27 cellular contexts compared by ENCODE assay signal in genomic region chr15:91073768-91074167, GRCh38. TPM values are rescaled to one million over a fixed set of nuclear protein-coding genes. Genes with fewer than 3 reads are reported as not detected.
DNase-seq lines count a peak whose midpoint lies in the region; ATAC-seq, FAIRE-seq and TF ChIP-seq lines count a peak whose summit lies in the region.
"Had no signal": no experiment of that assay in that cellular context is flagged by ENCODE, and none has a peak within 500 bp of the region (broad histone marks: within the 10 kb centered on the region; RNA-seq: fewer than 3 reads in every experiment).

No MANE protein-coding gene starts in this region.

- H3K4me1 ChIP-seq in A549, result no peaks in the 10 kb centered on the region
- H3K4me1 ChIP-seq: BE2C, BLaER1 had no signal

- DNase-seq in A549 (ENCODE audit: low read depth in 1 of 2, low spot score in 1 of 2) (no peak), NAMALWA (ENCODE audit: low spot score) (no peak), NCI-H774 (lab: John Stamatoyannopoulos, UW) (no peak)
- DNase-seq: ACHN; BE2C; C1 segment of cervical spinal cord; CD4-positive, alpha-beta memory T cell; CD4-positive, CD25-positive, alpha-beta regulatory T cell; CD8-positive, alpha-beta memory T cell; COR-L47; DMS 273 treated with DMSO at 0.1 percent for 48 hours; DMS153; DMS79; DND-41; EL; GDM1 had no signal

- peaks cover 7% of the 10 kb centered on the region; the same call in 2 of the 3 replicates for H3K9me3 ChIP-seq in A549
- H3K9me3 ChIP-seq: BE2C, BLaER1 had no signal

- TF ChIP-seq CTCF in A549 (IDR thresholded peaks at IDR 0.05) (no peak), VCaP (conservative IDR thresholded peaks at IDR 0.05) (no peak)

- CTCF ChIA-PET in A549 (lab: Yijun Ruan, JAX), result interaction anchor here (1.0 to 8.7 kb wide), 2 partner anchors 18 to 24 kb away, joined by 3 to 49 read pairs; no protein-coding TSS in a partner anchor

- H3K4me3 ChIP-seq in A549, result no peak overlapping the region
- H3K4me3 ChIP-seq: BLaER1, GM12878 had no signal

- no peak overlapping the region for H3K4me2 ChIP-seq in A549
- H3K4me2 ChIP-seq: BLaER1 had no signal

- no peak overlapping the region for H3K27ac ChIP-seq in A549
- peak overlapping the region; percentile 50 for H3K27ac ChIP-seq in VCaP
- H3K27ac ChIP-seq: 22Rv1, BLaER1 had no signal

- no peak for ATAC-seq in A549
- peak; percentile 61 for ATAC-seq in esophagus mucosa
- ATAC-seq: GM12878 had no signal

- peak; percentile 43 for FAIRE-seq in A549 (lab: Jason Lieb, UNC)
- FAIRE-seq: GM12878, GM12892, GM18507 had no signal

- 41% methylated on average over 1 of the region's 1 CpG for WGBS in A549 (ENCODE audit: missing lambda C conversion rate)

- TF ChIP-seq EP300 in A549 (IDR thresholded peaks at IDR 0.05), result no peak

- no peak for TF ChIP-seq RAD21 in A549 (conservative IDR thresholded peaks at IDR 0.05 in 1 of 2, IDR thresholded peaks at IDR 0.05 in 1 of 2)

- TF ChIP-seq POLR2A in A549 (IDR thresholded peaks at IDR 0.05; ENCODE audit: low read length), result no peak

- POLR2A ChIA-PET in A549 (lab: Yijun Ruan, JAX), result no interaction called here

TF ChIP-seq in A549, 52 proteins besides CTCF, POLR2A, EP300 and RAD21:
- TF ChIP-seq ZNF302 (CRISPR knock-in tag; IDR thresholded peaks at IDR 0.05) (no peak), HDAC2 (IDR thresholded peaks at IDR 0.05) (no peak), EHMT2 (IDR thresholded peaks at IDR 0.05; ENCODE audit: low read depth) (no peak), NR3C1 (IDR thresholded peaks at IDR 0.05) (no peak), JUNB (IDR thresholded peaks at IDR 0.05) (no peak), CEBPB (IDR thresholded peaks at IDR 0.05) (no peak), HES2 (IDR thresholded peaks at IDR 0.05) (no peak), BHLHE40 (IDR thresholded peaks at IDR 0.05; ENCODE audit: low read depth, low read length) (no peak), HOXB5 (CRISPR knock-in tag; IDR thresholded peaks at IDR 0.05) (no peak), ZC3H11A (IDR thresholded peaks at IDR 0.05) (no peak), JUN (IDR thresholded peaks at IDR 0.05) (no peak), KDM5A (IDR thresholded peaks at IDR 0.05) (no peak), HOXA7 (CRISPR knock-in tag; IDR thresholded peaks at IDR 0.05) (no peak), ELK1 (IDR thresholded peaks at IDR 0.05; ENCODE audit: low read depth, low read length) (no peak), NPAS2 (CRISPR knock-in tag; IDR thresholded peaks at IDR 0.05; ENCODE audit: borderline replicate concordance) (no peak)

RNA-seq across cellular contexts. Expression of gene SV2B, which starts 26.3 kb away (rescaled TPM):
- 0.03 and 0.05 TPM in 2 replicates for polyA plus RNA-seq in A549 (2011; rRNA removed)
- not detected in 2 replicates for polyA plus RNA-seq in A549 (2012; cell fraction: cytosol; rRNA removed)
- polyA plus RNA-seq in A549 (2012; cell fraction: nucleus; rRNA removed), result not detected in 2 replicates
- not detected in 3 replicates for polyA plus RNA-seq in A549 (2017; fragmentation: RNase III; extraction: RNeasy Plus Mini Kit Qiagen cat#74134 plus additional on column Dnase treatment)
- polyA minus RNA-seq in A549 (2011; rRNA and poly(A)+ RNA removed), result 0.12 TPM in 1 of 2 replicates, not detected in the other
- 0.28 TPM for total RNA-seq in esophagus mucosa
- total RNA-seq: A172; CD4-positive, CD25-positive, alpha-beta regulatory T cell; G401 had no signal
- polyA plus RNA-seq: AG04450; CD14-positive monocyte; CD4-positive, alpha-beta memory T cell; CD8-positive, alpha-beta memory T cell had no signal

RNA-seq across cellular contexts. Expression of gene VPS33B, which starts 51.4 kb away (rescaled TPM):
- polyA plus RNA-seq in A549 (2011; rRNA removed) (17.9 and 25.0 TPM in 2 replicates), A549 (2017; fragmentation: RNase III; extraction: RNeasy Plus Mini Kit Qiagen cat#74134 plus additional on column Dnase treatment) (9.5 to 11.7 TPM (median 11.1 TPM) in 3 replicates)
- polyA plus RNA-seq in A549 (2012; cell fraction: cytosol; rRNA removed), result 11.5 and 12.1 TPM in 2 replicates
- polyA plus RNA-seq in A549 (2012; cell fraction: nucleus; rRNA removed), result 37.0 and 45.7 TPM in 2 replicates
- 20.6 and 24.0 TPM in 2 replicates for polyA minus RNA-seq in A549 (2011; rRNA and poly(A)+ RNA removed)
- 13.4 TPM for total RNA-seq in esophagus mucosa
